Comparison of ENCODE assay signal across 22 cellular contexts in genomic region chr3:169082076-169082475, GRCh38.
"Had no signal": no experiment of that assay in that cellular context is flagged by ENCODE, and none has a peak within 500 bp of the region (broad histone marks: within the 10 kb centered on the region; RNA-seq: fewer than 3 reads in every experiment).

No MANE protein-coding gene starts in this region.

- H3K27ac Mint-ChIP-seq: activated CD4-positive, alpha-beta T cell treated with anti-CD3 and anti-CD28 coated beads, Interleukin-2, amount 10 ng/mL, durations not matched to agents 24 days and 14 days; activated CD8-positive, alpha-beta T cell treated with anti-CD3 and anti-CD28 coated beads for 36 hours; activated naive CD8-positive, alpha-beta T cell treated with anti-CD3 and anti-CD28 coated beads for 36 hours; activated T-helper 17 cell treated with anti-CD3 and anti-CD28 coated beads, Interleukin-2, amount 50 U/mL, for 72 hours had no signal

- H3K4me2 ChIP-seq: hepatocyte had no signal

- H2AFZ ChIP-seq: hepatocyte had no signal

- H3K4me1 ChIP-seq: prostate gland, tibial artery, uterus had no signal

- H3K4me3 Mint-ChIP-seq: activated CD4-positive, alpha-beta T cell treated with anti-CD3 and anti-CD28 coated beads, Interleukin-2, amount 10 ng/mL, durations not matched to agents 24 days and 14 days; activated CD8-positive, alpha-beta T cell treated with anti-CD3 and anti-CD28 coated beads for 36 hours; activated naive CD8-positive, alpha-beta T cell treated with anti-CD3 and anti-CD28 coated beads for 36 hours; activated T-helper 17 cell treated with anti-CD3 and anti-CD28 coated beads, Interleukin-2, amount 50 U/mL, for 72 hours; neural crest cell had no signal

- H3K4me1 Mint-ChIP-seq: activated CD4-positive, alpha-beta T cell treated with anti-CD3 and anti-CD28 coated beads, Interleukin-2, amount 10 ng/mL, durations not matched to agents 24 days and 14 days; activated naive CD8-positive, alpha-beta T cell treated with anti-CD3 and anti-CD28 coated beads for 36 hours; activated T-helper 17 cell treated with anti-CD3 and anti-CD28 coated beads, Interleukin-2, amount 50 U/mL, for 72 hours had no signal

- H3K27me3 Mint-ChIP-seq: activated CD4-positive, alpha-beta T cell treated with anti-CD3 and anti-CD28 coated beads, Interleukin-2, amount 10 ng/mL, durations not matched to agents 24 days and 14 days; activated CD8-positive, alpha-beta T cell treated with anti-CD3 and anti-CD28 coated beads for 36 hours; activated naive CD8-positive, alpha-beta T cell treated with anti-CD3 and anti-CD28 coated beads for 36 hours; activated T-helper 17 cell treated with anti-CD3 and anti-CD28 coated beads, Interleukin-2, amount 50 U/mL, for 72 hours had no signal

- H3K27me3 ChIP-seq: hepatocyte, tibial artery, uterus had no signal

- DNase-seq: activated CD4-positive, alpha-beta T cell treated with anti-CD3 and anti-CD28 coated beads, Interleukin-2, amount 10 ng/mL, durations not matched to agents 24 days and 14 days; activated CD8-positive, alpha-beta T cell treated with anti-CD3 and anti-CD28 coated beads for 36 hours; activated naive CD4-positive, alpha-beta T cell; activated naive CD8-positive, alpha-beta T cell treated with anti-CD3 and anti-CD28 coated beads for 36 hours; activated T-cell treated with anti-CD3 and anti-CD28 coated beads, Interleukin-2, amount 50 U/mL, for 1 hour; amygdala; dorsolateral prefrontal cortex; left cardiac atrium; midbrain; right cardiac atrium; stimulated activated naive CD8-positive, alpha-beta T cell treated with anti-CD3 and anti-CD28 coated beads, Interleukin-15, Interleukin-2, amounts not matched to agents 100 U/mL and 50 U/mL, for 24 hours; substantia nigra; T-helper 1 cell; T-helper 9 cell; tibial artery; uterus had no signal

- H3K27ac ChIP-seq: hepatocyte, prostate gland, skin epidermis, tibial artery, uterus had no signal

- H3K9me3 Mint-ChIP-seq: activated CD4-positive, alpha-beta T cell treated with anti-CD3 and anti-CD28 coated beads, Interleukin-2, amount 10 ng/mL, durations not matched to agents 24 days and 14 days; activated CD8-positive, alpha-beta T cell treated with anti-CD3 and anti-CD28 coated beads for 36 hours; activated naive CD8-positive, alpha-beta T cell treated with anti-CD3 and anti-CD28 coated beads for 36 hours; activated T-helper 17 cell treated with anti-CD3 and anti-CD28 coated beads, Interleukin-2, amount 50 U/mL, for 72 hours; neural crest cell had no signal

- ATAC-seq: activated CD8-positive, alpha-beta T cell treated with anti-CD3 and anti-CD28 coated beads for 36 hours; activated T-helper 17 cell treated with anti-CD3 and anti-CD28 coated beads, Interleukin-2, amount 50 U/mL, for 72 hours; left cardiac atrium; right cardiac atrium; stimulated activated naive CD8-positive, alpha-beta T cell treated with anti-CD3 and anti-CD28 coated beads, Interleukin-15, Interleukin-2, amounts not matched to agents 100 U/mL and 50 U/mL, for 24 hours had no signal

- H3K36me3 Mint-ChIP-seq: activated naive CD8-positive, alpha-beta T cell treated with anti-CD3 and anti-CD28 coated beads for 36 hours had no signal

- H3K36me3 ChIP-seq: prostate gland, tibial artery, uterus had no signal

- H3K9me3 ChIP-seq: prostate gland, tibial artery, uterus had no signal

- H3K79me2 ChIP-seq: hepatocyte had no signal

- H3K4me3 ChIP-seq: dorsolateral prefrontal cortex, hepatocyte, lung, prostate gland, skin epidermis, tibial artery, uterus had no signal
